ENCODE assay signal across 10 cellular contexts in genomic region chr6:42693725-42694323, GRCh38. TPM values are rescaled to one million over a fixed set of nuclear protein-coding genes. Genes with fewer than 3 reads are reported as not detected.
DNase-seq lines count a peak whose midpoint lies in the region; ATAC-seq and TF ChIP-seq lines count a peak whose summit lies in the region.
"Had no signal": no experiment of that assay in that cellular context is flagged by ENCODE, and none has a peak within 500 bp of the region (broad histone marks: within the 10 kb centered on the region; RNA-seq: fewer than 3 reads in every experiment).

No MANE protein-coding gene starts in this region.

- peaks cover 6 to 12% of the 10 kb centered on the region in 2 donors for H3K36me3 Mint-ChIP-seq in activated T-cell treated with anti-CD3 and anti-CD28 coated beads, Interleukin-2, amount 50 U/mL, for 72 hours (ENCODE audit: insufficient read depth in 2 of 2)
- H3K36me3 Mint-ChIP-seq in T-helper 1 cell treated with Interleukin-12 subunit alpha and Interleukin-12 subunit beta and Interleukin-4 antibody, amounts not matched to agents 30 μg/mL and 1 μg/mL, for 36 hours (ENCODE audit: low read depth) = peaks cover 34% of the 10 kb centered on the region

- no peak for TF ChIP-seq CTCF in WERI-Rb-1 (IDR thresholded peaks at IDR 0.05; ENCODE audit: low read depth, low read length)

- peak overlapping the region; percentile 52 for H3K27ac Mint-ChIP-seq in activated T-cell treated with anti-CD3 and anti-CD28 coated beads, Interleukin-2, amount 50 U/mL, for 72 hours
- peak overlapping the region; percentile 87 for H3K27ac Mint-ChIP-seq in T-helper 1 cell treated with Interleukin-12 subunit alpha and Interleukin-12 subunit beta and Interleukin-4 antibody, amounts not matched to agents 30 μg/mL and 1 μg/mL, for 36 hours

- H3K27ac ChIP-seq in stomach smooth muscle (ENCODE audit: low read length) (peak overlapping the region; percentile 24), WERI-Rb-1 (no peak overlapping the region)

- no peak overlapping the region for H3K4me3 ChIP-seq in stomach smooth muscle (ENCODE audit: low read length in 2 of 2)
- H3K4me3 ChIP-seq in WERI-Rb-1 (ENCODE audit: low read depth, low read length) = no peak overlapping the region
- H3K4me3 ChIP-seq: left lung had no signal

- no peak overlapping the region for H3K9ac ChIP-seq in stomach smooth muscle (ENCODE audit: low read length in 2 of 2)

- H3K36me3 ChIP-seq in stomach smooth muscle (ENCODE audit: control insufficient read depth in 2 of 2, insufficient read depth in 2 of 2, low read length in 2 of 2) = peaks cover 28 to 39% of the 10 kb centered on the region in 2 donors
- H3K36me3 ChIP-seq in WERI-Rb-1 = peaks cover 61% of the 10 kb centered on the region

- no peaks in the 10 kb centered on the region for H3K27me3 ChIP-seq in stomach smooth muscle (ENCODE audit: control insufficient read depth in 1 of 2, insufficient read depth in 2 of 2, low read length in 2 of 2)
- H3K27me3 ChIP-seq in WERI-Rb-1 (ENCODE audit: insufficient read depth, low read depth, severe bottlenecking) = no peaks in the 10 kb centered on the region
- H3K27me3 ChIP-seq: left lung had no signal

- peaks cover 36% of the 10 kb centered on the region for H3K4me1 Mint-ChIP-seq in activated T-cell treated with anti-CD3 and anti-CD28 coated beads, Interleukin-2, amount 50 U/mL, for 72 hours (ENCODE audit: low read depth)
- H3K4me1 Mint-ChIP-seq in T-helper 1 cell treated with Interleukin-12 subunit alpha and Interleukin-12 subunit beta and Interleukin-4 antibody, amounts not matched to agents 30 μg/mL and 1 μg/mL, for 36 hours (ENCODE audit: low read depth) = peaks cover 37% of the 10 kb centered on the region

- H3K27me3 Mint-ChIP-seq in activated T-cell treated with anti-CD3 and anti-CD28 coated beads, Interleukin-2, amount 50 U/mL, for 72 hours (ENCODE audit: low read depth) = no peaks in the 10 kb centered on the region
- no peaks in the 10 kb centered on the region for H3K27me3 Mint-ChIP-seq in T-helper 1 cell treated with Interleukin-12 subunit alpha and Interleukin-12 subunit beta and Interleukin-4 antibody, amounts not matched to agents 30 μg/mL and 1 μg/mL, for 36 hours (ENCODE audit: low read depth)

- intact Hi-C loops in left colon (cut with DNase I, micrococcal nuclease) = no loop called here

- peaks cover 5% of the 10 kb centered on the region for H3K4me1 ChIP-seq in stomach smooth muscle (ENCODE audit: control insufficient read depth, insufficient read depth, low read length)

- H3K9me3 ChIP-seq in stomach smooth muscle (ENCODE audit: control insufficient read depth in 2 of 2, low read length in 2 of 2) (no peaks in the 10 kb centered on the region), WERI-Rb-1 (ENCODE audit: severe bottlenecking) (no peaks in the 10 kb centered on the region)
- H3K9me3 ChIP-seq: left lung had no signal

- ATAC-seq in activated T-cell treated with anti-CD3 and anti-CD28 coated beads, Interleukin-2, amount 50 U/mL, for 72 hours (replicated peaks in 1 of 2) = peak; percentile 37 to 51
- ATAC-seq in left colon (peak; percentile 23), GM18511 (IDR thresholded peaks at IDR 0.05; ENCODE audit: unreplicated experiment) (no peak), GM18498 (IDR thresholded peaks at IDR 0.05; ENCODE audit: unreplicated experiment) (no peak)
- ATAC-seq: left lung, sciatic nerve had no signal

- DNase-seq in activated T-cell treated with anti-CD3 and anti-CD28 coated beads, Interleukin-2, amount 50 U/mL, for 72 hours = no peak
- no peak for DNase-seq in activated T-cell treated with anti-CD3 and anti-CD28 coated beads, Interleukin-2, amount 50 U/mL, for 1 hour
- DNase-seq in left colon (no peak), WERI-Rb-1 (no peak)
- DNase-seq: left lung had no signal

- H3K4me3 Mint-ChIP-seq in activated T-cell treated with anti-CD3 and anti-CD28 coated beads, Interleukin-2, amount 50 U/mL, for 72 hours = peak overlapping the region in 1 of 2 donors; percentile 16
- H3K4me3 Mint-ChIP-seq in T-helper 1 cell treated with Interleukin-12 subunit alpha and Interleukin-12 subunit beta and Interleukin-4 antibody, amounts not matched to agents 30 μg/mL and 1 μg/mL, for 36 hours = peak overlapping the region; percentile 55

- H3K9me3 Mint-ChIP-seq in activated T-cell treated with anti-CD3 and anti-CD28 coated beads, Interleukin-2, amount 50 U/mL, for 72 hours = no peaks in the 10 kb centered on the region
- H3K9me3 Mint-ChIP-seq in T-helper 1 cell treated with Interleukin-12 subunit alpha and Interleukin-12 subunit beta and Interleukin-4 antibody, amounts not matched to agents 30 μg/mL and 1 μg/mL, for 36 hours = no peaks in the 10 kb centered on the region

RNA-seq across cellular contexts. Expression of gene PRPH2, which starts 28.6 kb away (rescaled TPM):
- total RNA-seq in activated T-cell treated with anti-CD3 and anti-CD28 coated beads, Interleukin-2, amount 50 U/mL, for 72 hours = under 1 TPM in 1 of 2 donors, not detected in 1; 0.14 TPM
- total RNA-seq in left colon = under 1 TPM; 0.40 to 0.67 TPM

RNA-seq across cellular contexts. Expression of gene TBCC, which starts 52.1 kb away (rescaled TPM):
- 10 to 100 TPM; 24.3 to 25.3 TPM for total RNA-seq in activated T-cell treated with anti-CD3 and anti-CD28 coated beads, Interleukin-2, amount 50 U/mL, for 72 hours
- total RNA-seq in left colon = 10 to 100 TPM; 21.3 to 26.4 TPM

Comparison
In these comparisons a context has a peak if more than half of its experiments do, and no peak if none do; other contexts are left out.
1. ATAC-seq: peak in activated T-cell treated with anti-CD3 and anti-CD28 coated beads, Interleukin-2, amount 50 U/mL, for 72 hours (2 of 2) and left colon (single experiment); none in GM18511 (single experiment) and GM18498 (single experiment).